In genomic region chrX:154123241-154124219, GRCh38 we compare ENCODE assay signal across 1 cellular context.
TF ChIP-seq lines count a peak whose summit lies in the region.

No MANE protein-coding gene starts in this region.

TF ChIP-seq in endothelial cell of umbilical vein, 7 proteins besides CTCF, POLR2A, EP300 and RAD21:
- TF ChIP-seq MAX (IDR thresholded peaks at IDR 0.05; ENCODE audit: insufficient read depth, insufficient read length) (no peak), EZH2 (IDR thresholded peaks at IDR 0.05; ENCODE audit: borderline replicate concordance, low read depth, low read length, severe bottlenecking) (no peak), GATA2 (IDR thresholded peaks at IDR 0.05; ENCODE audit: insufficient read depth, insufficient read length, low read depth, low read length) (peak; percentile 96), JUN (IDR thresholded peaks at IDR 0.05; ENCODE audit: borderline replicate concordance, insufficient read depth, insufficient read length, low read depth) (peak; percentile 5)
TF ChIP-seq in endothelial cell of umbilical vein: peak in this region for 2.
